16 cellular contexts compared by ENCODE assay signal in the genomic region with DNA sequence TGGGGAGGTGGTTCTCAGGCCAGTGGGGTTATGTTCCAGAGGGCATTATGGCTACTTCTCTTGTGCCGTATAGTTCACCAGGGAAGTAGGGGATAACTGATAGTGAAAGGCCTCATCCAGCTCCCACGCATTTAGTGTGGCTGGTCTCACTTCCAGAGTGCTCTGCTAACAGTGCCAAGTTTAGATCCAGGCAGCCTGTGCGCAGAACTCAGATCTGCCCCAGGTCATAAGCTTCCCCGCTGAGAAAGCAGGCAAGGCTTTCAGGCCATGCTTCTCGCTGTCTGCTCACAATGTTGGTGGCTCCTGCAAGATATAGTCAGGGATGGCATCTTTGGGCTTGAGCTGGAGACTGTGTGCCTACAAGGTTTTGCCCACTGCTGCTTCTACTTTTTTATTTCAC.
"Had no signal": no experiment of that assay in that cellular context is flagged by ENCODE, and none has a peak within 500 bp of the region (broad histone marks: within the 10 kb centered on the region; RNA-seq: fewer than 3 reads in every experiment).

No MANE protein-coding gene starts in this region.

- H3K9me3 ChIP-seq: adrenal gland, body of pancreas, vagina had no signal

- H3K27ac ChIP-seq: adrenal gland, body of pancreas, tibial nerve, vagina had no signal

- H3K27ac Mint-ChIP-seq: activated CD4-positive, alpha-beta memory T cell treated with anti-CD3 and anti-CD28 coated beads, Interleukin-2, amount 10 ng/mL, durations not matched to agents 7 days and 5 days had no signal

- H3K27me3 ChIP-seq: adrenal gland, body of pancreas, dorsolateral prefrontal cortex, tibial nerve, vagina had no signal

- DNase-seq: activated CD4-positive, alpha-beta memory T cell treated with anti-CD3 and anti-CD28 coated beads, Interleukin-2, amount 10 ng/mL, durations not matched to agents 7 days and 5 days; activated CD4-positive, alpha-beta T cell treated with anti-CD3 and anti-CD28 coated beads for 1 hour; activated CD8-positive, alpha-beta memory T cell treated with anti-CD3 and anti-CD28 coated beads, Interleukin-2, amount 50 U/mL, for 48 hours; activated naive CD4-positive, alpha-beta T cell treated with Interleukin-2 at 50 U/mL for 16 hours; adrenal gland; body of pancreas; cerebellar nuclear complex; left colon; stimulated activated CD4-positive, alpha-beta T cell treated with anti-CD3 and anti-CD28 coated beads, Interleukin-15, amount 100 ng/mL, for 24 hours; stimulated activated CD4-positive, alpha-beta T cell treated with anti-CD3 and anti-CD28 coated beads, Interleukin-4, amount 100 ng/mL, for 24 hours; T1000 had no signal

- H3K4me1 ChIP-seq: body of pancreas, vagina had no signal

- H3K4me3 ChIP-seq: adrenal gland, body of pancreas, dorsolateral prefrontal cortex, tibial nerve, vagina had no signal

- H3K4me3 Mint-ChIP-seq: activated CD4-positive, alpha-beta memory T cell treated with anti-CD3 and anti-CD28 coated beads, Interleukin-2, amount 10 ng/mL, durations not matched to agents 7 days and 5 days; neural crest cell had no signal

- H3K27me3 Mint-ChIP-seq: activated CD4-positive, alpha-beta memory T cell treated with anti-CD3 and anti-CD28 coated beads, Interleukin-2, amount 10 ng/mL, durations not matched to agents 7 days and 5 days had no signal

- ATAC-seq: body of pancreas, esophagus mucosa, left colon had no signal

- H3K4me1 Mint-ChIP-seq: neural crest cell had no signal
